8 cellular contexts compared by ENCODE assay signal in the genomic region with DNA sequence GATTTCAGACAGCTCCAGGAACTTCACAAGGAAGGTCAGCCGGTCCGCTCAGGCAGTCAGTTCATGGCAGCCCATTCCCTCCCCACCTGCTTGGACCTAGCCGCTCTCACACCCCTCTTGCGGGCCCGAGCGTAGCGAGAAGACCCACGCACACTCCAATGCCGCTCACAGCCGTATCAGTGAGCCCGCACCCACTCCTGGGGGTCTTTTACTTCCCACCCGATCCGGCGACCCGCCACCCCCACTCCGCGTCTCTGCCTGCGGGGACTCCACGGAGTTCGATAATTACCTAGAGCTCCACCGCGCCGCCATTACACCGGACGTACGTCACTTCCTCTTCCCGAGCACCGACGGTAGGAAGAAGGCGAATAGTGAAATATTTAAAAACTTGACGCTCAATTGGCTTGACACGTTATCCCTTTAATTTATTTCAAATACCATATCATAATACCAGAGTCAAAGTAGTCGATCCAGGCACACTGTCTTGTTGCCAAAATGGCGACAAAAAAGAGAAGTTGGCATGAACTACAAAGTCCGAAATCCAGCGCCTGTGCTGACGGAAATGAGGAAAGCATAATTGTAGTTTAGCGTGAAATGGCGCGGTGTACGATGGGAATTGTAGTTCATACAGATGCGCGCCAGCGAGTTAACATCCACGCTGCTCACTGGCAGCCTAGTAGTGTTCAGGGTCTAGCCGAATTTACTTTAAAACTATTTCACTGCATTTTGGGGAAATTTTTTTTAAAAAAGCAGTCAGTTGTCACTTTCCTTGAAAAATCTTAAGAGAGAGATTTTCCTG. TPM values are rescaled to one million over a fixed set of nuclear protein-coding genes. Genes with fewer than 3 reads are reported as not detected.
DNase-seq lines count a peak whose midpoint lies in the region; ATAC-seq and TF ChIP-seq lines count a peak whose summit lies in the region.

Gene CWC22 (minus strand): TSS at position 517 of the 799 bp plus-strand sequence. CDS start 13,956 bp downstream, outside the sequence.

- no peaks in the 10 kb centered on the region for H3K27me3 Mint-ChIP-seq in activated CD4-positive, alpha-beta T cell treated with anti-CD3 and anti-CD28 coated beads, Interleukin-2, amount 10 ng/mL, durations not matched to agents 24 days and 14 days

- H3K27ac Mint-ChIP-seq in activated CD4-positive, alpha-beta T cell treated with anti-CD3 and anti-CD28 coated beads, Interleukin-2, amount 10 ng/mL, durations not matched to agents 24 days and 14 days = peak within 1 kb of the TSS; percentile 97

- peak; percentile 99 for ATAC-seq in GM19324 (IDR thresholded peaks at IDR 0.05; ENCODE audit: low FRiP score, unreplicated experiment)
- ATAC-seq in HG03469 (IDR thresholded peaks at IDR 0.05; ENCODE audit: unreplicated experiment) = peak; percentile 98

- TF ChIP-seq CTCF in BJ (IDR thresholded peaks at IDR 0.05; ENCODE audit: insufficient read depth, low read depth, low read length) (no peak), colonic mucosa (IDR thresholded peaks at IDR 0.05) (no peak)

- POLR2A ChIA-PET in BJ (lab: Charles Lee) = interaction anchor here (0.6 kb wide), 1 partner anchor 585 kb away, joined by 5 read pairs; no protein-coding TSS in a partner anchor

- H3K4me3 ChIP-seq in BJ (ENCODE audit: low read depth, low read length) (peak within 1 kb of the TSS; percentile 73), colonic mucosa (peak within 1 kb of the TSS; percentile 79)

- no peaks in the 10 kb centered on the region for H3K9me3 Mint-ChIP-seq in activated CD4-positive, alpha-beta T cell treated with anti-CD3 and anti-CD28 coated beads, Interleukin-2, amount 10 ng/mL, durations not matched to agents 24 days and 14 days

- peaks cover 15% of the 10 kb centered on the region for H3K4me1 ChIP-seq in colonic mucosa

- H3K36me3 Mint-ChIP-seq in activated CD4-positive, alpha-beta T cell treated with anti-CD3 and anti-CD28 coated beads, Interleukin-2, amount 10 ng/mL, durations not matched to agents 24 days and 14 days (ENCODE audit: low read depth) = peaks cover 4% of the 10 kb centered on the region

- CTCF ChIA-PET in BJ (lab: Yijun Ruan, JAX) = interaction anchor here (0.6 kb wide), 2 partner anchors 70 to 1834 kb away, joined by 3 to 5 read pairs; no protein-coding TSS in a partner anchor

- intact Hi-C loops in activated CD4-positive, alpha-beta T cell treated with anti-CD3 and anti-CD28 coated beads, Interleukin-2, amount 10 ng/mL, durations not matched to agents 24 days and 14 days (cut with micrococcal nuclease) = loop anchor here (2.0 to 5.0 kb wide), 2 partner anchors 974 to 1885 kb away; partner anchors contain the start of genes ITPRID2 and UBE2E3
- intact Hi-C loops in colonic mucosa (cut with DNase I) = no loop called here

- peak within 1 kb of the TSS; percentile 94 for H3K4me3 Mint-ChIP-seq in activated CD4-positive, alpha-beta T cell treated with anti-CD3 and anti-CD28 coated beads, Interleukin-2, amount 10 ng/mL, durations not matched to agents 24 days and 14 days

- H3K36me3 ChIP-seq in BJ (ENCODE audit: control insufficient read depth, insufficient read depth, low read length) = no peaks in the 10 kb centered on the region
- H3K36me3 ChIP-seq in colonic mucosa = no peaks in the 10 kb centered on the region

- peak within 1 kb of the TSS; percentile 67 for H3K27ac ChIP-seq in colonic mucosa
- H3K27ac ChIP-seq in layer of hippocampus (ENCODE audit: low read depth, low read length) = peak within 1 kb of the TSS; percentile 93

- DNase-seq in BJ (ENCODE audit: low read depth) (peak; percentile 71), NCI-H526 treated with DMSO at 0.1 percent for 48 hours (lab: John Stamatoyannopoulos, UW) (peak; percentile 93), colonic mucosa (peak; percentile 91)
- peak; percentile 95 for DNase-seq in activated CD4-positive, alpha-beta T cell treated with anti-CD3 and anti-CD28 coated beads, Interleukin-2, amount 10 ng/mL, durations not matched to agents 24 days and 14 days
- DNase-seq in stimulated activated CD4-positive, alpha-beta T cell treated with anti-CD3 and anti-CD28 coated beads, Interleukin-1b, Interleukin-23, amount 100 ng/mL, for 4 hours (ENCODE audit: low read depth in 2 of 2) = peak; percentile 61 to 84

- H3K9ac ChIP-seq in colonic mucosa (ENCODE audit: low read depth in 2 of 2, low read length in 2 of 2) = peak within 1 kb of the TSS; percentile 90 to 95

- H3K4me1 Mint-ChIP-seq in activated CD4-positive, alpha-beta T cell treated with anti-CD3 and anti-CD28 coated beads, Interleukin-2, amount 10 ng/mL, durations not matched to agents 24 days and 14 days = peaks cover 18% of the 10 kb centered on the region

- no peaks in the 10 kb centered on the region for H3K9me3 ChIP-seq in colonic mucosa

- H3K27me3 ChIP-seq in BJ (ENCODE audit: control insufficient read depth, insufficient read depth, low read length) = no peaks in the 10 kb centered on the region
- H3K27me3 ChIP-seq in colonic mucosa = no peaks in the 10 kb centered on the region
- no peaks in the 10 kb centered on the region for H3K27me3 ChIP-seq in layer of hippocampus (ENCODE audit: control insufficient read depth, insufficient read depth, low read length)

RNA-seq across cellular contexts. Expression of gene CWC22, which starts in this region (rescaled TPM):
- 1.2 and 2.9 TPM in 2 replicates for polyA plus RNA-seq in BJ (2011; rRNA removed)
- polyA minus RNA-seq in BJ (2011; rRNA and poly(A)+ RNA removed) = 1.5 and 3.1 TPM in 2 replicates
- 30.0 and 30.2 TPM in 2 replicates for total RNA-seq in activated CD4-positive, alpha-beta T cell treated with anti-CD3 and anti-CD28 coated beads, Interleukin-2, amount 10 ng/mL, durations not matched to agents 24 days and 14 days
- 10 to 100 TPM; 13.4 to 18.4 TPM for total RNA-seq in colonic mucosa

Comparison
In these comparisons a context has a peak if more than half of its experiments do, and no peak if none do; other contexts are left out.
1. Peak in every context shown above with its lines: DNase-seq, ATAC-seq, H3K4me3 ChIP-seq and H3K27ac ChIP-seq.